ENCODE assay signal across 19 cellular contexts in the genomic region with DNA sequence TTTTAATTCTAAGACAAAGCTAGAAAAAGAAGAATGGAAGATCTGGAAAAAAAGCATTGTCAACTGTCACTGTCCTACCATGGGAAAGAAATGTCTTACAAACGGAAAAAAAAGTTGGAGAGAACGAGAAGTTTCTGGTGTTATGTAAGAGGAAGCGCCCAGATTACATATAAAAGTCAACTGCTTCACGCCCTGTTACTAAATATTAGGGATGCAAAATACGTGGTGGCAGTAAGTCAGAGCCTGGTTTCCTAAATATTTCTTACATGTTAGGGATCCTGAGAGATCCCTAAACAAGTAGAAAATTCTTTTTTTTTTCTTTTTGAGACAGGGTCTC. TPM values are rescaled to one million over a fixed set of nuclear protein-coding genes. Genes with fewer than 3 reads are reported as not detected.
DNase-seq lines count a peak whose midpoint lies in the region; ATAC-seq, FAIRE-seq and TF ChIP-seq lines count a peak whose summit lies in the region.
"Had no signal": no experiment of that assay in that cellular context is flagged by ENCODE, and none has a peak within 500 bp of the region (broad histone marks: within the 10 kb centered on the region; RNA-seq: fewer than 3 reads in every experiment).

No MANE protein-coding gene starts in this region.

- TF ChIP-seq CTCF in astrocyte (IDR thresholded peaks at IDR 0.05; ENCODE audit: insufficient read depth, low read depth, low read length) (no peak), pancreas (IDR thresholded peaks at IDR 0.05) (no peak), MM.1S (IDR thresholded peaks at IDR 0.05; ENCODE audit: low read length) (no peak)

- no peak overlapping the region for H3K4me3 Mint-ChIP-seq in astrocyte (ENCODE audit: unreplicated experiment)
- H3K4me3 Mint-ChIP-seq: activated CD8-positive, alpha-beta T cell treated with anti-CD3 and anti-CD28 coated beads for 36 hours had no signal

- no peak overlapping the region for H2AFZ ChIP-seq in Karpas-422 (ENCODE audit: low read length)
- no peak overlapping the region for H2AFZ ChIP-seq in astrocyte (ENCODE audit: low read depth, low read length)
- H2AFZ ChIP-seq in MM.1S (ENCODE audit: low read length): no peak overlapping the region

- no peak for ATAC-seq in pancreas
- ATAC-seq: activated CD8-positive, alpha-beta T cell treated with anti-CD3 and anti-CD28 coated beads for 36 hours; left colon had no signal

- H3K4me1 Mint-ChIP-seq in astrocyte (ENCODE audit: low read depth, unreplicated experiment): peaks cover 30% of the 10 kb centered on the region

- 30 to 35% methylated on average over 5 of the region's 5 CpGs for WGBS in pancreas, 2 donors

- peaks cover 27% of the 10 kb centered on the region for H3K4me1 ChIP-seq in Karpas-422 (ENCODE audit: low read length)
- H3K4me1 ChIP-seq in astrocyte (ENCODE audit: insufficient read depth, low read length): peaks cover 30% of the 10 kb centered on the region
- peaks cover 28 to 35% (median 29%) of the 10 kb centered on the region in 3 donors for H3K4me1 ChIP-seq in pancreas
- H3K4me1 ChIP-seq in MM.1S (ENCODE audit: low read length): no peaks in the 10 kb centered on the region

- no peaks in the 10 kb centered on the region for H3K79me2 ChIP-seq in Karpas-422 (ENCODE audit: low read length)
- peaks cover 13% of the 10 kb centered on the region for H3K79me2 ChIP-seq in astrocyte (ENCODE audit: insufficient read depth, low read length)
- peaks cover 91% of the 10 kb centered on the region for H3K79me2 ChIP-seq in MM.1S (ENCODE audit: low read length)

- no peaks in the 10 kb centered on the region for H3K36me3 Mint-ChIP-seq in astrocyte (ENCODE audit: low read depth, unreplicated experiment)

- peak overlapping the region; percentile 74 for H3K27ac Mint-ChIP-seq in astrocyte (ENCODE audit: unreplicated experiment)
- H3K27ac Mint-ChIP-seq: activated CD8-positive, alpha-beta T cell treated with anti-CD3 and anti-CD28 coated beads for 36 hours; activated T-helper 2 cell treated with anti-CD3 and anti-CD28 coated beads, Interferon-gamma antibody, Interleukin-2, Interleukin-4, amounts not matched to agents 10 μg/mL and 5 μg/mL and 100 μg/mL, durations not matched to agents 14 hours and 24 hours and 36 hours had no signal

- FAIRE-seq in astrocyte (lab: Jason Lieb, UNC): no peak
- no peak for FAIRE-seq in pancreas (lab: Jason Lieb, UNC)
- FAIRE-seq: H1 had no signal

- no peaks in the 10 kb centered on the region for H3K27me3 Mint-ChIP-seq in astrocyte (ENCODE audit: low read depth, unreplicated experiment)

- peak overlapping the region; percentile 56 for H3K4me2 ChIP-seq in Karpas-422 (ENCODE audit: low read depth, low read length, poor library complexity, severe bottlenecking)
- no peak overlapping the region for H3K4me2 ChIP-seq in astrocyte (ENCODE audit: low read length)
- no peak overlapping the region for H3K4me2 ChIP-seq in MM.1S (ENCODE audit: low read depth, low read length)
- H3K4me2 ChIP-seq: BLaER1, SK-N-SH had no signal

- DNase-seq in AML-193 (lab: John Stamatoyannopoulos, UW) (peak; percentile 70 to 74), Karpas-422 (peak; percentile 52), astrocyte (ENCODE audit: low read depth) (no peak), pancreas (no peak), NCI-H2171 treated with DMSO at 0.1 percent for 48 hours (lab: John Stamatoyannopoulos, UW) (no peak), superior temporal gyrus (ENCODE audit: extremely low spot score) (no peak), MM.1S (no peak), H7 (no peak)
- DNase-seq: activated CD8-positive, alpha-beta T cell treated with anti-CD3 and anti-CD28 coated beads for 36 hours; cortex of kidney; hypothalamus; left colon; NCI-H1105 treated with DMSO at 0.1 percent for 48 hours; NK-92 treated with Interleukin-12 subunit alpha and Interleukin-12 subunit beta, amount 100 ng/mL, for 24 hours; SK-N-SH; stimulated activated CD4-positive, alpha-beta T cell treated with anti-CD3 and anti-CD28 coated beads, Interleukin-1b, Interleukin-23, amount 100 ng/mL, for 48 hours had no signal

- intact Hi-C loops in pancreas (cut with DNase I): no loop called here

- H3K9me2 ChIP-seq in Karpas-422 (replicated peaks; ENCODE audit: insufficient read depth, low read length): no peaks in the 10 kb centered on the region
- no peaks in the 10 kb centered on the region for H3K9me2 ChIP-seq in MM.1S (replicated peaks; ENCODE audit: insufficient read depth, low read length)
- H3K9me2 ChIP-seq: SK-N-SH had no signal

- no peaks in the 10 kb centered on the region for H3K36me3 ChIP-seq in Karpas-422 (ENCODE audit: insufficient read depth, low read length)
- H3K36me3 ChIP-seq in astrocyte (ENCODE audit: insufficient read depth, low read length): no peaks in the 10 kb centered on the region
- no peaks in the 10 kb centered on the region for H3K36me3 ChIP-seq in pancreas
- no peaks in the 10 kb centered on the region; the same call in 1 of the 2 replicates for H3K36me3 ChIP-seq in MM.1S (replicated peaks; ENCODE audit: insufficient read depth, low read length)
- H3K36me3 ChIP-seq in H7 (replicated peaks; ENCODE audit: control insufficient read depth, insufficient read depth, low read length): no peaks in the 10 kb centered on the region
- H3K36me3 ChIP-seq: BLaER1 had no signal

- H4K20me1 ChIP-seq in Karpas-422 (ENCODE audit: insufficient read depth, low read depth, low read length): no peaks in the 10 kb centered on the region
- peaks cover 23% of the 10 kb centered on the region for H4K20me1 ChIP-seq in astrocyte (ENCODE audit: insufficient read depth, low read length)
- no peaks in the 10 kb centered on the region; the same call in 1 of the 2 replicates for H4K20me1 ChIP-seq in MM.1S (ENCODE audit: insufficient read depth, low read length)
- H4K20me1 ChIP-seq: BLaER1 had no signal

- H3F3A ChIP-seq in MM.1S (ENCODE audit: insufficient read depth, low read length): no peaks in the 10 kb centered on the region

- H3K9me3 ChIP-seq in Karpas-422 (ENCODE audit: low read length) (no peaks in the 10 kb centered on the region), astrocyte (ENCODE audit: insufficient read depth, low read depth, low read length) (no peaks in the 10 kb centered on the region), pancreas (no peaks in the 10 kb centered on the region), MM.1S (replicated peaks; ENCODE audit: insufficient read depth, low read length) (no peaks in the 10 kb centered on the region)
- H3K9me3 ChIP-seq: BLaER1, SK-N-SH had no signal

- no peaks in the 10 kb centered on the region for H3K9me3 Mint-ChIP-seq in astrocyte (ENCODE audit: unreplicated experiment)
- H3K9me3 Mint-ChIP-seq: activated CD8-positive, alpha-beta T cell treated with anti-CD3 and anti-CD28 coated beads for 36 hours; activated T-helper 2 cell treated with anti-CD3 and anti-CD28 coated beads, Interferon-gamma antibody, Interleukin-2, Interleukin-4, amounts not matched to agents 10 μg/mL and 5 μg/mL and 100 μg/mL, durations not matched to agents 14 hours and 24 hours and 36 hours had no signal

- H3K27ac ChIP-seq in Karpas-422 (ENCODE audit: low read length): no peak overlapping the region
- no peak overlapping the region for H3K27ac ChIP-seq in astrocyte (ENCODE audit: low read depth, low read length)
- H3K27ac ChIP-seq in pancreas: peak overlapping the region in 3 of 4 donors; percentile 34 to 62 (median 36)
- H3K27ac ChIP-seq in MM.1S (ENCODE audit: low read length): no peak overlapping the region
- H3K27ac ChIP-seq: BLaER1 had no signal

- H3K9ac ChIP-seq in Karpas-422 (ENCODE audit: low read length): no peak overlapping the region
- no peak overlapping the region for H3K9ac ChIP-seq in astrocyte (ENCODE audit: low read length)
- H3K9ac ChIP-seq in MM.1S (ENCODE audit: low read length): no peak overlapping the region
- H3K9ac ChIP-seq: BLaER1, SK-N-SH had no signal

- H3K4me3 ChIP-seq in Karpas-422 (ENCODE audit: low read length): no peak overlapping the region
- no peak overlapping the region for H3K4me3 ChIP-seq in astrocyte (ENCODE audit: insufficient read depth, low read depth, low read length)
- no peak overlapping the region for H3K4me3 ChIP-seq in pancreas
- H3K4me3 ChIP-seq in MM.1S (ENCODE audit: low read length): no peak overlapping the region
- no peak overlapping the region for H3K4me3 ChIP-seq in H7 (ENCODE audit: insufficient read depth, low read depth, low read length)
- H3K4me3 ChIP-seq: BLaER1 had no signal

- H3K27me3 ChIP-seq in Karpas-422 (ENCODE audit: low read length) (no peaks in the 10 kb centered on the region), astrocyte (ENCODE audit: insufficient read depth, low read length) (no peaks in the 10 kb centered on the region), pancreas (no peaks in the 10 kb centered on the region), MM.1S (replicated peaks; ENCODE audit: insufficient read depth, low read length) (no peaks in the 10 kb centered on the region), H7 (ENCODE audit: control insufficient read depth, insufficient read depth, low read length) (peaks cover 9% of the 10 kb centered on the region)
- H3K27me3 ChIP-seq: BLaER1 had no signal

RNA-seq across cellular contexts. Expression of a gene that starts 14.4 kb away (rescaled TPM):
- total RNA-seq in Karpas-422 (2014; rRNA removed; shearing (Covaris generic); ENCODE audit: low replicate concordance): 29.0 and 62.5 TPM in 2 replicates
- total RNA-seq in astrocyte (9.2 and 9.8 TPM in 2 replicates), pancreas (10 to 100 TPM in 3 of 6 donors, 1 to 10 TPM in 3; 8.1 to 14.2 (median 9.6) TPM)
- polyA plus RNA-seq in pancreas: 1 to 10 TPM; 3.2 to 5.0 TPM
- 20.8 and 21.4 TPM in 2 replicates for total RNA-seq in H7 (2014; rRNA removed; shearing (Covaris generic))

RNA-seq across cellular contexts. Expression of a gene that starts 20.3 kb away (rescaled TPM):
- not detected in 2 replicates for total RNA-seq in Karpas-422 (2014; rRNA removed; shearing (Covaris generic); ENCODE audit: low replicate concordance)
- 110 TPM in 2 replicates for total RNA-seq in astrocyte
- total RNA-seq in pancreas: 1 to 10 TPM in 2 of 6 donors, under 1 TPM in 4; 0.72 to 2.8 (median 0.92) TPM
- under 1 TPM; 0.72 to 0.85 TPM for polyA plus RNA-seq in pancreas
- total RNA-seq in H7 (2014; rRNA removed; shearing (Covaris generic)): 1.6 and 4.4 TPM in 2 replicates
- total RNA-seq: activated CD8-positive, alpha-beta T cell treated with anti-CD3 and anti-CD28 coated beads for 36 hours had no signal

Comparison
In these comparisons a context has a peak if more than half of its experiments do, and no peak if none do; other contexts are left out.
1. DNase-seq: peak in AML-193 (2 of 2) and Karpas-422 (single experiment); none in astrocyte (single experiment), pancreas (0 of 6), NCI-H2171 treated with DMSO at 0.1 percent for 48 hours (single experiment), superior temporal gyrus (single experiment), MM.1S (single experiment) and H7 (single experiment).
2. H3K27ac ChIP-seq: peak in pancreas (3 of 4); none in Karpas-422 (single experiment), astrocyte (single experiment) and MM.1S (single experiment).
3. RNA of a gene that starts 20.3 kb away (total RNA-seq): 110 TPM in astrocyte; 1.6 to 4.4 TPM in H7, 0.72 to 2.8 TPM in pancreas and not detected in Karpas-422; every median in the first group is over 10 times any median in the second.